12 cellular contexts compared by ENCODE assay signal in genomic region chr1:31027693-31028526, GRCh38. TPM values are rescaled to one million over a fixed set of nuclear protein-coding genes. Genes with fewer than 3 reads are reported as not detected.
A peak's percentile ranks its signal among the peaks of the same experiment; 100 is the strongest.
DNase-seq lines count a peak whose midpoint lies in the region; ATAC-seq and TF ChIP-seq lines count a peak whose summit lies in the region.
"Had no signal": no experiment of that assay in that cellular context is flagged by ENCODE, and none has a peak within 500 bp of the region (broad histone marks: within the 10 kb centered on the region; RNA-seq: fewer than 3 reads in every experiment).

No MANE protein-coding gene starts in this region.

- H3K27ac Mint-ChIP-seq in CD4-positive, alpha-beta memory T cell, result peak overlapping the region in 4 of 7 donors; percentile 1 to 80 (median 22)
- H3K27ac Mint-ChIP-seq in activated naive CD8-positive, alpha-beta T cell, result peak overlapping the region; percentile 76
- peak overlapping the region; percentile 5 for H3K27ac Mint-ChIP-seq in memory B cell

- no peak overlapping the region for H3K4me3 ChIP-seq in CD4-positive, alpha-beta memory T cell (ENCODE audit: low read length in 2 of 2)
- no peak overlapping the region for H3K4me3 ChIP-seq in esophagus muscularis mucosa

- H3K9me3 Mint-ChIP-seq in CD4-positive, alpha-beta memory T cell, result no peaks in the 10 kb centered on the region
- no peaks in the 10 kb centered on the region for H3K9me3 Mint-ChIP-seq in activated naive CD8-positive, alpha-beta T cell (ENCODE audit: low read depth)
- H3K9me3 Mint-ChIP-seq in memory B cell, result no peaks in the 10 kb centered on the region

- H3K9me3 ChIP-seq in CD4-positive, alpha-beta memory T cell (ENCODE audit: control insufficient read depth in 1 of 2, low read length in 2 of 2), result no peaks in the 10 kb centered on the region
- H3K9me3 ChIP-seq in esophagus muscularis mucosa, result no peaks in the 10 kb centered on the region

- peaks cover 81% of the 10 kb centered on the region for H3K4me1 ChIP-seq in CD4-positive, alpha-beta memory T cell (ENCODE audit: insufficient read depth, low read length)
- H3K4me1 ChIP-seq in esophagus muscularis mucosa, result peaks cover 38 to 91% (median 76%) of the 10 kb centered on the region in 4 donors

- 61% methylated on average over 3 of the region's 3 CpGs for WGBS in esophagus muscularis mucosa

- in situ Hi-C loops in KBM-7 (cut with MboI; ENCODE audit: low pct_unique_long_range_greater_than_20kb, low sequenced_read_pairs), result no loop called here

- intact Hi-C loops in CD4-positive, alpha-beta memory T cell (cut with micrococcal nuclease), result no loop called here
- intact Hi-C loops in esophagus muscularis mucosa (cut with DNase I), result no loop called here

- peaks cover 52 to 89% (median 69%) of the 10 kb centered on the region in 4 donors for H3K4me1 Mint-ChIP-seq in CD4-positive, alpha-beta memory T cell
- peaks cover 79% of the 10 kb centered on the region for H3K4me1 Mint-ChIP-seq in activated naive CD8-positive, alpha-beta T cell (ENCODE audit: low read depth)
- peaks cover 39% of the 10 kb centered on the region for H3K4me1 Mint-ChIP-seq in memory B cell

- TF ChIP-seq EP300 in esophagus muscularis mucosa (IDR thresholded peaks at IDR 0.05), result no peak

- DNase-seq in CD4-positive, alpha-beta memory T cell, result no peak
- peak; percentile 89 for DNase-seq in KBM-7
- peak in 1 of 2 donors; percentile 16 for DNase-seq in memory B cell (ENCODE audit: low spot score in 2 of 2)
- no peak for DNase-seq in A172 (ENCODE audit: low spot score)
- no peak for DNase-seq in esophagus muscularis mucosa (ENCODE audit: extremely low spot score)
- no peak for DNase-seq in inferior parietal cortex (ENCODE audit: extremely low spot score)
- DNase-seq: activated CD4-positive, alpha-beta T cell treated with anti-CD3 and anti-CD28 coated beads, Interleukin-2, amount 50 U/mL, for 4 hours; head of caudate nucleus; NK-92 treated with Interleukin-12 subunit alpha and Interleukin-12 subunit beta, amount 100 ng/mL, for 24 hours; occipital lobe had no signal

- no peak overlapping the region for H3K27ac ChIP-seq in CD4-positive, alpha-beta memory T cell (ENCODE audit: low read depth, low read length)
- H3K27ac ChIP-seq in esophagus muscularis mucosa (replicated peaks in 1 of 4), result peak overlapping the region in 1 of 4 donors; percentile 39

- POLR2A ChIA-PET in CD4-positive, alpha-beta memory T cell (lab: Charles Lee; ENCODE audit: partially characterized antibody), result interaction anchor here (0.5 to 1.2 kb wide), 2 partner anchors 17 to 37 kb away, joined by 3 read pairs; no protein-coding TSS in a partner anchor

- TF ChIP-seq CTCF in esophagus muscularis mucosa (IDR thresholded peaks at IDR 0.05), result no peak

- ATAC-seq in memory B cell (ENCODE audit: low read depth), result peak; percentile 95
- no peak for ATAC-seq in GM21367 (IDR thresholded peaks at IDR 0.05; ENCODE audit: unreplicated experiment)

- TF ChIP-seq POLR2A in esophagus muscularis mucosa (IDR thresholded peaks at IDR 0.05; ENCODE audit: low read depth), result no peak

- H3K27me3 ChIP-seq in CD4-positive, alpha-beta memory T cell (ENCODE audit: insufficient read depth, low read length), result no peaks in the 10 kb centered on the region
- no peaks in the 10 kb centered on the region for H3K27me3 ChIP-seq in esophagus muscularis mucosa

- H3K36me3 Mint-ChIP-seq in CD4-positive, alpha-beta memory T cell, result peaks cover 23 to 52% of the 10 kb centered on the region in 2 donors
- peaks cover 13% of the 10 kb centered on the region for H3K36me3 Mint-ChIP-seq in activated naive CD8-positive, alpha-beta T cell
- H3K36me3 Mint-ChIP-seq in memory B cell, result peaks cover 12% of the 10 kb centered on the region

- CTCF ChIA-PET in CD4-positive, alpha-beta memory T cell (lab: Charles Lee; ENCODE audit: partially characterized antibody), result interaction anchor here (0.5 to 1.1 kb wide), 2 partner anchors 15 to 169 kb away, joined by 3 read pairs; no protein-coding TSS in a partner anchor

- H3K4me3 Mint-ChIP-seq in CD4-positive, alpha-beta memory T cell, result peak overlapping the region in 2 of 8 donors; percentile 3 to 43
- no peak overlapping the region for H3K4me3 Mint-ChIP-seq in activated naive CD8-positive, alpha-beta T cell
- H3K4me3 Mint-ChIP-seq in memory B cell, result peak overlapping the region; percentile 31

- H3K27me3 Mint-ChIP-seq in CD4-positive, alpha-beta memory T cell, result no peaks in the 10 kb centered on the region
- H3K27me3 Mint-ChIP-seq in activated naive CD8-positive, alpha-beta T cell, result no peaks in the 10 kb centered on the region
- no peaks in the 10 kb centered on the region for H3K27me3 Mint-ChIP-seq in memory B cell

- H3K36me3 ChIP-seq in CD4-positive, alpha-beta memory T cell (ENCODE audit: insufficient read depth, low read length), result peaks cover 11% of the 10 kb centered on the region
- no peaks in the 10 kb centered on the region for H3K36me3 ChIP-seq in esophagus muscularis mucosa

RNA-seq across cellular contexts. Expression of gene PUM1, which starts 37.6 kb away (rescaled TPM):
- 100 to 1,000 TPM; 146 to 164 TPM for total RNA-seq in CD4-positive, alpha-beta memory T cell
- 100 to 1,000 TPM; 126 to 130 TPM for polyA plus RNA-seq in CD4-positive, alpha-beta memory T cell
- 25.7 and 30.4 TPM in 2 replicates for total RNA-seq in A172 (2014; rRNA removed; shearing (Covaris generic))
- 100 to 1,000 TPM in 1 of 4 donors, 10 to 100 TPM in 3; 71.7 to 112 (median 83.0) TPM for total RNA-seq in esophagus muscularis mucosa

Comparison
In these comparisons a context has a peak if more than half of its experiments do, and no peak if none do; other contexts are left out.
1. H3K27ac Mint-ChIP-seq: peak in every context shown above with its lines; median percentile 76 in activated naive CD8-positive, alpha-beta T cell; 22 in CD4-positive, alpha-beta memory T cell; 5 in memory B cell.